Comparison of ENCODE assay signal across 13 cellular contexts in the genomic region with DNA sequence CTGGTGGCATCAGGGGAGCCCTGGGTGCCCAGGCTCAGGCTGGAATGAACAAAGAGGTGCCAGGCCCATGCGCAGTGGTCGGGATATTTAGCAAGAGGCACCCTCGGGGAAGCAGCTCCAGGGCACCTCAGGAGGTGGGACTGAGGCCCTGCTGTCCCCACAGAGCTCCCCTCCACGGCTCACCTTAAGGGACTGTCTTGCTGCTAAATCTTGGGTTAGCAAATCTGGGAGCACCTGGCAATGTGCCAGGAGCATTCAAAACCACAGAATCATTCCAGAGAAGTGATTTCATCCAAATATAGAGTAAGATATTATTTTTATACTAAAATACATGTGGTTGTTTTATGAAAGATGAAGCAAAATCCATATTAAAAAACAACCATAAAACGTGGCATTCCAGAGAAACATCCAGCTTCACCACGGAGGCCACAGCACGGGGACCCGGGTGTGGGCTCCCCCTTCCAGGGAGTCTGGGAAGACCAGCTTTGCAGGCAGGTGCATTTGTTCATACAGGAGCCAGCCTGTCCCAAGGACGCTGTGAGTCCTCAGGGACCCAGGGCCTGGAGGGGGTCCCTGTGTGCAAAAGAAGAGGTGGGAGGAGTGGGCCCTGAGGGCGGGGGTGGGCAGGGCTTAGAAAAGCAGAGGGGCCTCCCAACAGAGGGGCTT. TPM values are rescaled to one million over a fixed set of nuclear protein-coding genes. Genes with fewer than 3 reads are reported as not detected.
A peak's percentile ranks its signal among the peaks of the same experiment; 100 is the strongest.
DNase-seq lines count a peak whose midpoint lies in the region; ATAC-seq and TF ChIP-seq lines count a peak whose summit lies in the region.
"Had no signal": no experiment of that assay in that cellular context is flagged by ENCODE, and none has a peak within 500 bp of the region (broad histone marks: within the 10 kb centered on the region; RNA-seq: fewer than 3 reads in every experiment).

No MANE protein-coding gene starts in this region.

- H3K4me1 ChIP-seq in BLaER1 (peaks cover 53% of the 10 kb centered on the region), fibroblast of lung (ENCODE audit: control insufficient read depth, extremely low read depth, insufficient read depth, low read length) (peaks cover 14% of the 10 kb centered on the region), osteoblast (ENCODE audit: insufficient read depth, low read length) (peaks cover 12% of the 10 kb centered on the region)

- H3K9me3 ChIP-seq in BLaER1 = no peaks in the 10 kb centered on the region
- H3K9me3 ChIP-seq in fibroblast of lung (ENCODE audit: control insufficient read depth, insufficient read depth, low read depth, low read length) = no peaks in the 10 kb centered on the region
- no peaks in the 10 kb centered on the region for H3K9me3 ChIP-seq in osteoblast (ENCODE audit: low read depth, low read length)

- H3K36me3 ChIP-seq in BLaER1 (peaks cover 42% of the 10 kb centered on the region), fibroblast of lung (ENCODE audit: control insufficient read depth, insufficient read depth, low read length) (peaks cover 10% of the 10 kb centered on the region), osteoblast (ENCODE audit: insufficient read depth, low read length) (peaks cover 10% of the 10 kb centered on the region)

- peak overlapping the region; percentile 1; the same call in 1 of the 2 replicates for H3K9ac ChIP-seq in BLaER1
- H3K9ac ChIP-seq in fibroblast of lung (ENCODE audit: insufficient read depth, low read length) = no peak overlapping the region

- H2AFZ ChIP-seq in fibroblast of lung (ENCODE audit: low read length) = no peak overlapping the region
- H2AFZ ChIP-seq in osteoblast (ENCODE audit: low read length) = no peak overlapping the region

- H3K79me2 ChIP-seq in fibroblast of lung (ENCODE audit: control insufficient read depth, insufficient read depth, low read length) (no peaks in the 10 kb centered on the region), osteoblast (ENCODE audit: insufficient read depth, low read length) (no peaks in the 10 kb centered on the region)

- no peaks in the 10 kb centered on the region for H3K27me3 ChIP-seq in BLaER1
- H3K27me3 ChIP-seq in fibroblast of lung (ENCODE audit: control insufficient read depth, insufficient read depth, low read length) = no peaks in the 10 kb centered on the region
- H3K27me3 ChIP-seq in osteoblast (ENCODE audit: insufficient read depth, low read length) = no peaks in the 10 kb centered on the region

- no peak for TF ChIP-seq CTCF in fibroblast of lung (conservative IDR thresholded peaks at IDR 0.05 in 1 of 2, IDR thresholded peaks at IDR 0.05 in 1 of 2; ENCODE audit: low read depth in 1 of 2, low read length in 2 of 2)
- TF ChIP-seq CTCF in osteoblast (IDR thresholded peaks at IDR 0.05; ENCODE audit: extremely low read depth, low read depth, low read length) = no peak
- no peak for TF ChIP-seq CTCF in GM10248 (IDR thresholded peaks at IDR 0.05; ENCODE audit: control extremely low read depth, extremely low read depth, low read depth, missing control alignments)

- H3K4me3 ChIP-seq in BLaER1 = no peak overlapping the region
- H3K4me3 ChIP-seq in fibroblast of lung (replicated peaks in 1 of 4; ENCODE audit: control extremely low read depth in 1 of 4, insufficient read depth in 1 of 4, low read depth in 3 of 4, low read length in 4 of 4) = no peak overlapping the region
- H3K4me3 ChIP-seq in osteoblast (ENCODE audit: insufficient read depth, low read length) = no peak overlapping the region

- H3K27ac ChIP-seq in BLaER1 (peak overlapping the region; percentile 7; the same call in 1 of the 2 replicates), fibroblast of lung (ENCODE audit: insufficient read depth, low read length) (no peak overlapping the region), osteoblast (ENCODE audit: low read depth, low read length) (no peak overlapping the region)

- DNase-seq in RPMI7951 (ENCODE audit: low read depth) = peak; percentile 41
- DNase-seq in fibroblast of lung (ENCODE audit: low read depth in 2 of 2) = peak; percentile 62 to 81
- peak; percentile 95 for DNase-seq in osteoblast (ENCODE audit: insufficient read length, low spot score, missing footprints)
- no peak for DNase-seq in NCI-H1930 (lab: John Stamatoyannopoulos, UW)
- no peak for DNase-seq in GM10248 (ENCODE audit: extremely low spot score)
- DNase-seq: activated CD4-positive, alpha-beta T cell treated with anti-CD3 and anti-CD28 coated beads, Interleukin-2, amount 50 U/mL, for 48 hours; effector memory CD4-positive, alpha-beta T cell; NK-92 treated with Interleukin-12 subunit alpha and Interleukin-12 subunit beta, amount 100 ng/mL, for 24 hours; occipital lobe; stimulated activated CD8-positive, alpha-beta memory T cell treated with anti-CD3 and anti-CD28 coated beads, Interleukin-4, amount 100 ng/mL, for 48 hours had no signal

- ATAC-seq in GM18909 (IDR thresholded peaks at IDR 0.05; ENCODE audit: poor library complexity, unreplicated experiment) (no peak), HG03095 (IDR thresholded peaks at IDR 0.05; ENCODE audit: unreplicated experiment) (no peak)

- H3K4me2 ChIP-seq in BLaER1 (peak overlapping the region; percentile 81), fibroblast of lung (ENCODE audit: extremely low read depth, insufficient read depth, low read length) (peak overlapping the region; percentile 45), osteoblast (ENCODE audit: insufficient read depth, low read length) (no peak overlapping the region)

- CTCF ChIA-PET in GM10248 (lab: Yijun Ruan, JAX) = interaction anchor here (0.7 to 10.1 kb wide), 25 partner anchors 8 to 392 kb away, joined by 3 to 101 read pairs (median 5); a partner anchor contains a TSS

- H4K20me1 ChIP-seq in BLaER1 (peaks cover 42% of the 10 kb centered on the region; the same call in 1 of the 2 replicates), fibroblast of lung (ENCODE audit: control insufficient read depth, extremely low read depth, insufficient read depth, low read length) (no peaks in the 10 kb centered on the region), osteoblast (ENCODE audit: insufficient read depth, low read length) (peaks cover 3% of the 10 kb centered on the region)

- POLR2A ChIA-PET in GM10248 (lab: Yijun Ruan, JAX) = interaction anchor here (3.1 kb wide), 1 partner anchor 187 kb away, joined by 35 read pairs; a partner anchor contains a TSS

RNA-seq across cellular contexts. Expression of a gene that starts 16.3 kb away (rescaled TPM):
- total RNA-seq in RPMI7951 (2014; rRNA removed; shearing (Covaris generic)) = 13.9 and 15.9 TPM in 2 replicates
- total RNA-seq in fibroblast of lung (32.4 and 38.1 TPM in 2 replicates), osteoblast (47.4 and 47.8 TPM in 2 replicates)
- polyA plus RNA-seq in fibroblast of lung = 17.8 and 21.6 TPM in 2 replicates
- 23.7 and 27.9 TPM in 2 replicates for polyA plus RNA-seq in fibroblast of lung (2012)
- 29.4 and 34.9 TPM in 2 replicates for polyA minus RNA-seq in fibroblast of lung (ENCODE audit: low replicate concordance)

RNA-seq across cellular contexts. Expression of a gene that starts 32.4 kb away (rescaled TPM):
- total RNA-seq in RPMI7951 (2014; rRNA removed; shearing (Covaris generic)) = not detected in 2 replicates
- under 0.01 and 0.33 TPM in 2 replicates for total RNA-seq in fibroblast of lung
- 0.02 TPM in 1 of 2 replicates, not detected in the other for polyA plus RNA-seq in fibroblast of lung
- polyA plus RNA-seq in fibroblast of lung (2012) = 0.02 and 0.05 TPM in 2 replicates
- 0.04 TPM in 2 replicates for polyA minus RNA-seq in fibroblast of lung (ENCODE audit: low replicate concordance)
- total RNA-seq in osteoblast = under 0.01 TPM in 1 of 2 replicates, not detected in the other

Comparison
In these comparisons a context has a peak if more than half of its experiments do, and no peak if none do; other contexts are left out.
1. DNase-seq: peak in RPMI7951 (single experiment), fibroblast of lung (2 of 2) and osteoblast (single experiment); none in NCI-H1930 (0 of 2) and GM10248 (single experiment).